In the genomic region with DNA sequence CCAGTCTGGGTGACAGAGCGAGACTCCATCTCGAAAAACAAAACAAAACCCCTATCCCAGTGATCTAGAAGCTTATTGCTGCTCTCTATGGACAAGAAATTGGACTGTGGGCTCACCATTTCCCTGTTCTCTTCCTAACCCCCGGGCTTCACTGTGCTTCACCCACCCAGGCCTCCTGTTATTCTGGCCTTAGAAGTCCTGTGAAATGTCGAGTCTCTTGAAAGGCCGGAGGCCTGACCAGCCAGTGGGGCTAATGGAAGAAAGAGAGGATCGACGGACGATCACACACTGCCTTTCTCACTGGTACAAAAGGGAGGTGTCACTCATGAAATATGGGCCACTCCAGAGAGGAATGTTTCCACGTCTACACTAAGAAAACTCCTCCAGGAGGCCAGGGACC, we compare ENCODE assay signal across 38 cellular contexts. TPM values are rescaled to one million over a fixed set of nuclear protein-coding genes. Genes with fewer than 3 reads are reported as not detected.
"Had no signal": no experiment of that assay in that cellular context is flagged by ENCODE, and none has a peak within 500 bp of the region (broad histone marks: within the 10 kb centered on the region; RNA-seq: fewer than 3 reads in every experiment).

No MANE protein-coding gene starts in this region.

- H3K9me3 ChIP-seq: MG63 had no signal

- H3K4me3 ChIP-seq: MG63 had no signal

- H3K9ac ChIP-seq: KMS-11 had no signal

- H3K4me2 ChIP-seq: KMS-11 had no signal

- H3K36me3 ChIP-seq: MG63 had no signal

- H3K27me3 ChIP-seq: MG63 had no signal

- DNase-seq: Karpas-422, Kasumi-1, KG1, MG63, MM.1S, MV-4-11, NCI-H1048, NCI-H1092, NCI-H1092 treated with DMSO at 0.1 percent for 48 hours, NCI-H1105, NCI-H1105 treated with DMSO at 0.1 percent for 48 hours, NCI-H1417, NCI-H1417 treated with DMSO at 0.1 percent for 48 hours, NCI-H1436, NCI-H1436 treated with DMSO at 0.1 percent for 48 hours, NCI-H146, NCI-H1694, NCI-H1694 treated with DMSO at 0.1 percent for 48 hours, NCI-H187, NCI-H187 treated with DMSO at 0.1 percent for 48 hours, NCI-H1930, NCI-H2029, NCI-H2029 treated with DMSO at 0.1 percent for 48 hours, NCI-H2081, NCI-H2081 treated with DMSO at 0.1 percent for 48 hours, NCI-H2107, NCI-H2171, NCI-H2171 treated with DMSO at 0.1 percent for 48 hours, NCI-H2227 treated with DMSO at 0.1 percent for 48 hours, NCI-H226, NCI-H345, NCI-H446, NCI-H446 treated with DMSO at 0.1 percent for 48 hours had no signal

- H3K27ac ChIP-seq: KMS-11 had no signal

RNA-seq across cellular contexts. Expression of a gene that starts 36.2 kb away (rescaled TPM):
- total RNA-seq: M059J, MCF 10A, NCI-H460 had no signal

RNA-seq across cellular contexts. Expression of a gene that starts 50.9 kb away (rescaled TPM):
- total RNA-seq: LHCN-M2, M059J, MCF 10A had no signal
